Comparison of ENCODE assay signal across 22 cellular contexts in genomic region chr14:75375983-75376382, GRCh38. TPM values are rescaled to one million over a fixed set of nuclear protein-coding genes. Genes with fewer than 3 reads are reported as not detected.
A peak's percentile ranks its signal among the peaks of the same experiment; 100 is the strongest.
DNase-seq lines count a peak whose midpoint lies in the region; ATAC-seq and TF ChIP-seq lines count a peak whose summit lies in the region.
"Had no signal": no experiment of that assay in that cellular context is flagged by ENCODE, and none has a peak within 500 bp of the region (broad histone marks: within the 10 kb centered on the region; RNA-seq: fewer than 3 reads in every experiment).

No MANE protein-coding gene starts in this region.

- no peak overlapping the region for H3K27ac Mint-ChIP-seq in osteocyte (ENCODE audit: unreplicated experiment)
- H3K27ac Mint-ChIP-seq: CD14-positive monocyte; CD4-positive, alpha-beta T cell; CD8-positive, alpha-beta memory T cell; GM23338; H9 had no signal

- H3K4me3 Mint-ChIP-seq in osteocyte (ENCODE audit: unreplicated experiment) = no peak overlapping the region
- H3K4me3 Mint-ChIP-seq: CD14-positive monocyte; CD4-positive, alpha-beta T cell; CD8-positive, alpha-beta memory T cell; GM23338; H9 had no signal

- no peak for ATAC-seq in HG03159 (IDR thresholded peaks at IDR 0.05; ENCODE audit: unreplicated experiment)
- ATAC-seq: A549, GM23338, HCT116 had no signal

- H3K36me3 Mint-ChIP-seq in osteocyte (ENCODE audit: unreplicated experiment) = no peaks in the 10 kb centered on the region
- H3K36me3 Mint-ChIP-seq: CD14-positive monocyte; CD8-positive, alpha-beta memory T cell had no signal

- H3K4me1 Mint-ChIP-seq in osteocyte (ENCODE audit: unreplicated experiment) = no peaks in the 10 kb centered on the region
- H3K4me1 Mint-ChIP-seq: CD8-positive, alpha-beta memory T cell had no signal

- TF ChIP-seq CTCF in osteocyte (IDR thresholded peaks at IDR 0.05) = no peak

- H3K27me3 Mint-ChIP-seq in osteocyte (ENCODE audit: unreplicated experiment) = peaks cover 63% of the 10 kb centered on the region

- H3K9me3 Mint-ChIP-seq in osteocyte (ENCODE audit: unreplicated experiment) = no peaks in the 10 kb centered on the region
- H3K9me3 Mint-ChIP-seq: CD4-positive, alpha-beta T cell; GM23338; H9 had no signal

- DNase-seq in activated CD4-positive, alpha-beta T cell treated with anti-CD3 and anti-CD28 coated beads for 48 hours = peak; percentile 33
- no peak for DNase-seq in activated CD4-positive, alpha-beta T cell treated with anti-CD3 and anti-CD28 coated beads, Interleukin-2, amount 50 U/mL, for 48 hours
- DNase-seq in stimulated activated CD4-positive, alpha-beta T cell treated with anti-CD3 and anti-CD28 coated beads, Interleukin-1b, Interleukin-23, amount 100 ng/mL, for 48 hours = peak; percentile 6
- no peak for DNase-seq in stimulated activated CD4-positive, alpha-beta T cell treated with anti-CD3 and anti-CD28 coated beads, Interleukin-2, amount 100 ng/mL, for 24 hours
- DNase-seq in osteocyte (ENCODE audit: extremely low spot score, unreplicated experiment) = peak; percentile 49
- no peak for DNase-seq in NCI-H774 (lab: John Stamatoyannopoulos, UW)
- DNase-seq: 8988T; ACHN; AML-193; BE2C; CD4-positive, alpha-beta T cell; CD8-positive, alpha-beta memory T cell; DMS 273 treated with DMSO at 0.1 percent for 48 hours; DMS79; EL; GDM1; H9 had no signal

RNA-seq across cellular contexts. Expression of gene JDP2, which starts 51.8 kb away (rescaled TPM):
- 53.3 and 57.1 TPM in 2 replicates for total RNA-seq in osteocyte

Comparison
In these comparisons a context has a peak if more than half of its experiments do, and no peak if none do; other contexts are left out.
1. DNase-seq: peak in activated CD4-positive, alpha-beta T cell treated with anti-CD3 and anti-CD28 coated beads for 48 hours (single experiment), stimulated activated CD4-positive, alpha-beta T cell treated with anti-CD3 and anti-CD28 coated beads, Interleukin-1b, Interleukin-23, amount 100 ng/mL, for 48 hours (single experiment) and osteocyte (single experiment); none in activated CD4-positive, alpha-beta T cell treated with anti-CD3 and anti-CD28 coated beads, Interleukin-2, amount 50 U/mL, for 48 hours (0 of 2), stimulated activated CD4-positive, alpha-beta T cell treated with anti-CD3 and anti-CD28 coated beads, Interleukin-2, amount 100 ng/mL, for 24 hours (0 of 2) and NCI-H774 (single experiment).